8 cellular contexts compared by ENCODE assay signal in genomic region chr7:92930404-92930803, GRCh38.
"Had no signal": no experiment of that assay in that cellular context is flagged by ENCODE, and none has a peak within 500 bp of the region (broad histone marks: within the 10 kb centered on the region; RNA-seq: fewer than 3 reads in every experiment).

No MANE protein-coding gene starts in this region.

- DNase-seq: GDM1, GF-D8 had no signal

- FAIRE-seq: G401.6, GM12878, GM12891, GM12892, GM18507, GM19239 had no signal

- H3K4me3 ChIP-seq: GM12878 had no signal

- ATAC-seq: GM12878 had no signal
